ENCODE assay signal across 2 cellular contexts in the genomic region with DNA sequence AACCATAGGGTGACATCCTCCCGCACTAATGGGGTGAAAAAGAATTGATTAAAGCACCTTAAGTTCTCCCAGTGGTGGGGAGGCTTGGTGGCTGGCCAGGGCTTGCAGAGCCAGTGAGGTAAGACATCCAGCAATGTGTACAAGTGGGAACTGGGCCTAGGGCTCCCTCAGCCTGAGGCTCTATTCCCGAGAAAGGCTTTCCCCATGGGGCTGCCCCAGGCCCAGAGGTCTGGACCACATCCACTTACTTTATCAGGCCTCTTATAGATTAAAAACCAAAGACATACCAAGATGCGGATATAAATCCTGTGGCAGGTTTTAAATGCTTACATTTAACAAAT.
TF ChIP-seq lines count a peak whose summit lies in the region.

No MANE protein-coding gene starts in this region.

TF ChIP-seq in GM12891, 5 proteins besides CTCF, POLR2A, EP300 and RAD21:
- TF ChIP-seq PAX5 (IDR thresholded peaks at IDR 0.05; ENCODE audit: insufficient read depth, low read length, severe bottlenecking) (no peak), SPI1 (IDR thresholded peaks at IDR 0.05; ENCODE audit: low read depth, low read length) (no peak), POLR2AphosphoS5 (IDR thresholded peaks at IDR 0.05; ENCODE audit: low read depth, low read length) (no peak), POU2F2 (IDR thresholded peaks at IDR 0.05; ENCODE audit: low read depth, low read length) (no peak), TAF1 (IDR thresholded peaks at IDR 0.05; ENCODE audit: low read depth, low read length) (no peak)

TF ChIP-seq in GM12878, 131 proteins besides CTCF, POLR2A, EP300 and RAD21:
- TF ChIP-seq, protein P1, sequence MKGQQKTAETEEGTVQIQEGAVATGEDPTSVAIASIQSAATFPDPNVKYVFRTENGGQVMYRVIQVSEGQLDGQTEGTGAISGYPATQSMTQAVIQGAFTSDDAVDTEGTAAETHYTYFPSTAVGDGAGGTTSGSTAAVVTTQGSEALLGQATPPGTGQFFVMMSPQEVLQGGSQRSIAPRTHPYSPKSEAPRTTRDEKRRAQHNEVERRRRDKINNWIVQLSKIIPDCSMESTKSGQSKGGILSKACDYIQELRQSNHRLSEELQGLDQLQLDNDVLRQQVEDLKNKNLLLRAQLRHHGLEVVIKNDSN (IDR thresholded peaks at IDR 0.05; ENCODE audit: borderline replicate concordance, extremely low read length, insufficient read depth, low read depth, low read length): no peak
- TF ChIP-seq HDGF (IDR thresholded peaks at IDR 0.05): no peak
- TF ChIP-seq SREBF1 (IDR thresholded peaks at IDR 0.05; ENCODE audit: low read length): no peak
